In the genomic region with DNA sequence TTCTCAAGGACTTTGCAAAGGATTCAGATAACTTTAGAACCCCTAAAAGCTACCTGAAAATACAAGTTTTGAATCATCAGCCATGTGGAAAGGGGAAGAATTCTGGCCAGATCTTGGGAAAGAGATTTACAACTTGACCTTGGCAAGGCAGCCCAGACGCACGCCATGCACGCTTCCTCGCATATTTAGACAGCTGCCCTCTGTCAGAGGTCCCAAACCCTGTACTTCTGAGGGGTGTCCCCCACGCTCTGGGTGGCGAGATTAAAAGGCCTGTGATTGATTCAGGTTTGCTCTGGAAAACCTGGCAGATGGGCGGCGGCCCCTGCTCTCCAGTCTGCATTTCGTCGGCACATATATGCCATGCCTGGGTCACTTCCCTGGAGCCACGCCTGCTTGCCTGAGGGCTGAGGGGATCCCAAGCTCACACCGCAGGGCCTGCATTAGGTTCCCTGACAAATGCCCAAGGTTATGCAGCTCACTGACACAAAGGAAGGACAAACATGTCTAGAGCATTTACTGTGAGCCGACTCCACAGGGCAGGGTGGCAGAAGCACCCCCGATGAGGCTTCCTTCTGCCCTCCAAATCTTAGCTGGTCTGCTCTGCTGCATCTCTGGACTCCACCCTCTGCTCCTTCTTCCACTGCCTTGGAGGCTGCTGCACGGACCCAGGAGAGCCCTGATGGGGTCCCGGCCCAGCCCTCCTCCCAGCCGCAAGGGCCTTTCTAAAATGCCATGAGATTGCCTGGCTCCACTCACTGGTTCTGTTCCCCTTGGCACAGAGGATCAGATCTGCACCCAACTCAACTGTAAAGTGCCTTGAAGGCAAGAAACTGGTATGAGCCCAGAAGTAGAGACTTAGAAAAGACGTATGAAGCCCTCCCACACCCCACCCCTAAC, we compare ENCODE assay signal across 22 cellular contexts.
DNase-seq lines count a peak whose midpoint lies in the region; ATAC-seq and TF ChIP-seq lines count a peak whose summit lies in the region.
"Had no signal": no experiment of that assay in that cellular context is flagged by ENCODE, and none has a peak within 500 bp of the region (broad histone marks: within the 10 kb centered on the region; RNA-seq: fewer than 3 reads in every experiment).

No MANE protein-coding gene starts in this region.

- TF ChIP-seq CTCF in Calu3 (IDR thresholded peaks at IDR 0.05; ENCODE audit: unreplicated experiment), result no peak
- no peak for TF ChIP-seq CTCF in PC-3 (conservative IDR thresholded peaks at IDR 0.05; ENCODE audit: low read depth, low read length)
- TF ChIP-seq CTCF in hepatocyte (IDR thresholded peaks at IDR 0.05; ENCODE audit: poor library complexity), result no peak

- peaks cover 26% of the 10 kb centered on the region; the same call in 1 of the 2 replicates for H4K20me1 ChIP-seq in PC-3 (ENCODE audit: low read length)
- no peaks in the 10 kb centered on the region for H4K20me1 ChIP-seq in hepatocyte (ENCODE audit: insufficient read depth, poor library complexity, severe bottlenecking)

- H3K9ac ChIP-seq in PC-3 (ENCODE audit: low read length), result no peak overlapping the region
- peak overlapping the region; percentile 6 for H3K9ac ChIP-seq in rectal smooth muscle tissue (ENCODE audit: low read length)
- H3K9ac ChIP-seq: BLaER1 had no signal

- no peaks in the 10 kb centered on the region for H3K9me3 Mint-ChIP-seq in Calu3 (ENCODE audit: low read depth, unreplicated experiment)
- H3K9me3 Mint-ChIP-seq in activated CD4-positive, alpha-beta memory T cell treated with anti-CD3 and anti-CD28 coated beads, Interleukin-2, amount 10 ng/mL, durations not matched to agents 7 days and 5 days, result no peaks in the 10 kb centered on the region
- H3K9me3 Mint-ChIP-seq: activated naive CD4-positive, alpha-beta T cell treated with anti-CD3 and anti-CD28 coated beads for 36 hours; activated T-cell treated with anti-CD3 and anti-CD28 coated beads, Interleukin-2, amount 50 U/mL, for 72 hours; H9 had no signal

- peaks cover 86% of the 10 kb centered on the region for H3K36me3 ChIP-seq in PC-3 (ENCODE audit: low read depth, low read length)
- no peaks in the 10 kb centered on the region for H3K36me3 ChIP-seq in hepatocyte (replicated peaks; ENCODE audit: insufficient read depth, low read depth)
- peaks cover 8% of the 10 kb centered on the region for H3K36me3 ChIP-seq in rectal smooth muscle tissue (ENCODE audit: control insufficient read depth, insufficient read depth, low read length)
- H3K36me3 ChIP-seq: uterus had no signal

- intact Hi-C loops in Calu3 (cut with micrococcal nuclease; ENCODE audit: unreplicated experiment) (no loop called here), PC-3 (cut with micrococcal nuclease) (no loop called here)

- H3K4me3 ChIP-seq in PC-3 (ENCODE audit: low read length), result no peak overlapping the region
- H3K4me3 ChIP-seq in hepatocyte, result no peak overlapping the region
- H3K4me3 ChIP-seq in rectal smooth muscle tissue (ENCODE audit: low read length), result no peak overlapping the region
- H3K4me3 ChIP-seq: BLaER1, uterus had no signal

- H3F3A ChIP-seq in PC-3 (ENCODE audit: low read length, unreplicated experiment), result peaks cover 11% of the 10 kb centered on the region

- no peaks in the 10 kb centered on the region for H3K9me3 ChIP-seq in PC-3 (ENCODE audit: low read length)
- H3K9me3 ChIP-seq in hepatocyte (ENCODE audit: low read depth), result no peaks in the 10 kb centered on the region
- H3K9me3 ChIP-seq: BLaER1, uterus had no signal

- no peak overlapping the region for H3K4me3 Mint-ChIP-seq in Calu3 (ENCODE audit: low read depth, unreplicated experiment)
- no peak overlapping the region for H3K4me3 Mint-ChIP-seq in activated CD4-positive, alpha-beta memory T cell treated with anti-CD3 and anti-CD28 coated beads, Interleukin-2, amount 10 ng/mL, durations not matched to agents 7 days and 5 days
- H3K4me3 Mint-ChIP-seq: activated naive CD4-positive, alpha-beta T cell treated with anti-CD3 and anti-CD28 coated beads for 36 hours; activated T-cell treated with anti-CD3 and anti-CD28 coated beads, Interleukin-2, amount 50 U/mL, for 72 hours; H9; T-helper 17 cell had no signal

- CTCF ChIA-PET in Calu3 (lab: Charles Lee) (no interaction called here), PC-3 (lab: Charles Lee) (no interaction called here)
- CTCF ChIA-PET in activated CD4-positive, alpha-beta memory T cell treated with anti-CD3 and anti-CD28 coated beads, Interleukin-2, amount 10 ng/mL, durations not matched to agents 7 days and 5 days (lab: Charles Lee), result no interaction called here

- H2AFZ ChIP-seq in PC-3 (ENCODE audit: low read length) (no peak overlapping the region), hepatocyte (no peak overlapping the region)

- peaks cover 35% of the 10 kb centered on the region for H3K4me1 Mint-ChIP-seq in Calu3 (ENCODE audit: low read depth, unreplicated experiment)
- H3K4me1 Mint-ChIP-seq in activated CD4-positive, alpha-beta memory T cell treated with anti-CD3 and anti-CD28 coated beads, Interleukin-2, amount 10 ng/mL, durations not matched to agents 7 days and 5 days, result no peaks in the 10 kb centered on the region
- H3K4me1 Mint-ChIP-seq: T-helper 17 cell had no signal

- BruUV-seq in Calu3 (replicated peaks; lab: Mats Ljungman, UMichigan), result no TSS peak
- no TSS peak for BruUV-seq in PC-3 (replicated peaks; lab: Mats Ljungman, UMichigan)

- H3K27me3 ChIP-seq in PC-3 (ENCODE audit: low read length) (no peaks in the 10 kb centered on the region), hepatocyte (no peaks in the 10 kb centered on the region), rectal smooth muscle tissue (ENCODE audit: control insufficient read depth, insufficient read depth, low read length) (no peaks in the 10 kb centered on the region)
- H3K27me3 ChIP-seq: BLaER1, uterus had no signal

- H3K79me2 ChIP-seq in PC-3 (ENCODE audit: low read length) (peaks cover 60% of the 10 kb centered on the region), hepatocyte (peaks cover 19% of the 10 kb centered on the region)

- peaks cover 59% of the 10 kb centered on the region for H3K36me3 Mint-ChIP-seq in Calu3 (ENCODE audit: insufficient read depth, unreplicated experiment)
- no peaks in the 10 kb centered on the region for H3K36me3 Mint-ChIP-seq in activated CD4-positive, alpha-beta memory T cell treated with anti-CD3 and anti-CD28 coated beads, Interleukin-2, amount 10 ng/mL, durations not matched to agents 7 days and 5 days (ENCODE audit: low read depth)

- POLR2A ChIA-PET in PC-3 (lab: Charles Lee; ENCODE audit: unreplicated experiment), result no interaction called here
- POLR2A ChIA-PET in activated CD4-positive, alpha-beta memory T cell treated with anti-CD3 and anti-CD28 coated beads, Interleukin-2, amount 10 ng/mL, durations not matched to agents 7 days and 5 days (lab: Charles Lee), result no interaction called here

- H3K27ac ChIP-seq in PC-3 (ENCODE audit: low read length) (peak overlapping the region; percentile 97; the same call in 1 of the 2 replicates), hepatocyte (peak overlapping the region; percentile 71), rectal smooth muscle tissue (ENCODE audit: low read depth, low read length) (no peak overlapping the region)
- H3K27ac ChIP-seq: BLaER1, HL-60 had no signal

- ATAC-seq in PC-3 (no peak), esophagus mucosa (no peak), HG03378 (IDR thresholded peaks at IDR 0.05; ENCODE audit: unreplicated experiment) (no peak)
- ATAC-seq: activated T-cell treated with anti-CD3 and anti-CD28 coated beads, Interleukin-2, amount 50 U/mL, for 72 hours; T-helper 17 cell had no signal

- 79% methylated on average over 18 of the region's 18 CpGs for WGBS in hepatocyte (ENCODE audit: low lambda C conversion rate, missing lambda C conversion rate)

- no peaks in the 10 kb centered on the region for H3K27me3 Mint-ChIP-seq in Calu3 (ENCODE audit: unreplicated experiment)
- H3K27me3 Mint-ChIP-seq in activated CD4-positive, alpha-beta memory T cell treated with anti-CD3 and anti-CD28 coated beads, Interleukin-2, amount 10 ng/mL, durations not matched to agents 7 days and 5 days, result no peaks in the 10 kb centered on the region
- H3K27me3 Mint-ChIP-seq: T-helper 17 cell had no signal

- H3K9me2 ChIP-seq in PC-3 (replicated peaks; ENCODE audit: low read length), result no peaks in the 10 kb centered on the region
- H3K9me2 ChIP-seq in hepatocyte (replicated peaks; ENCODE audit: insufficient read depth), result no peaks in the 10 kb centered on the region

- no peak for DNase-seq in Calu3
- DNase-seq in PC-3, result no peak
- no peak for DNase-seq in hepatocyte (ENCODE audit: low spot score)
- DNase-seq in activated CD4-positive, alpha-beta memory T cell treated with anti-CD3 and anti-CD28 coated beads, Interleukin-2, amount 10 ng/mL, durations not matched to agents 7 days and 5 days, result no peak
- no peak for DNase-seq in Ammon's horn (ENCODE audit: low spot score)
- DNase-seq: activated naive CD4-positive, alpha-beta T cell treated with anti-CD3 and anti-CD28 coated beads for 36 hours; activated T-cell treated with anti-CD3 and anti-CD28 coated beads, Interleukin-2, amount 50 U/mL, for 72 hours; DMS79 treated with DMSO at 0.1 percent for 48 hours; H9; mesendoderm; NCI-H1048; NCI-H1930; NCI-H526; stimulated activated CD8-positive, alpha-beta memory T cell treated with anti-CD3 and anti-CD28 coated beads, Interleukin-4, amount 100 ng/mL, for 48 hours; substantia nigra; T-helper 17 cell; uterus had no signal

- H3K4me1 ChIP-seq in PC-3 (ENCODE audit: insufficient read depth, low read length) (peaks cover 39% of the 10 kb centered on the region), hepatocyte (ENCODE audit: insufficient read depth) (peaks cover 70% of the 10 kb centered on the region), rectal smooth muscle tissue (ENCODE audit: control insufficient read depth, insufficient read depth, low read length) (no peaks in the 10 kb centered on the region)
- H3K4me1 ChIP-seq: BLaER1, uterus had no signal

- H3K27ac Mint-ChIP-seq in Calu3 (ENCODE audit: unreplicated experiment), result peak overlapping the region; percentile 33
- H3K27ac Mint-ChIP-seq in activated CD4-positive, alpha-beta memory T cell treated with anti-CD3 and anti-CD28 coated beads, Interleukin-2, amount 10 ng/mL, durations not matched to agents 7 days and 5 days, result no peak overlapping the region
- H3K27ac Mint-ChIP-seq: activated T-cell treated with anti-CD3 and anti-CD28 coated beads, Interleukin-2, amount 50 U/mL, for 72 hours; T-helper 17 cell had no signal

- H3K4me2 ChIP-seq in PC-3 (ENCODE audit: low read length) (no peak overlapping the region), hepatocyte (no peak overlapping the region)
- H3K4me2 ChIP-seq: BLaER1 had no signal
